1 cellular context compared by ENCODE assay signal in the genomic region with DNA sequence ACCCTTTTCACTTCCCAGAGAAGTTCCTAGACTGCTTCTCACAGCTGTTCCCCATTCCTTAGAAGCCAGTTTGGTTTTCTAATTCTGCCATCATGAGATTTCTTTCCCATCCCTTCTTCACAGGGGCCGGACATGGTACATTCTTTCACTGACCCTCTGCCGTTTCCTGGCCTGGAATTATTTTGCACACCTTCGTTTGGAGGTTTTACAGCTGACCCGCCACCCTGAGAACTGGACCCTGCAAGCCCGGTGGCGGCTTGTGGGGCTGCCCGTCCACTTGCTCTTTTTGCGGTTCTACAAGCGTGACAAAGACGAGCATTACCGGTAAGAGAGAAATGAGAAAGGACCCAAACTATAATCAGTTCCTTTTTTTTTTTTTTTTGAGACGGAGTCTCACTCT.
TF ChIP-seq lines count a peak whose summit lies in the region.

No MANE protein-coding gene starts in this region.

TF ChIP-seq in HCT116, 20 proteins besides CTCF, POLR2A, EP300 and RAD21:
- TF ChIP-seq SRF (IDR thresholded peaks at IDR 0.05; ENCODE audit: low read depth) (no peak), CBX3 (IDR thresholded peaks at IDR 0.05; ENCODE audit: low read depth) (no peak), POLR2AphosphoS5 (IDR thresholded peaks at IDR 0.05; ENCODE audit: low read depth, low read length) (0 out of 2 replicates have a peak, but pooled peaks have one; percentile 8), ZFX (IDR thresholded peaks at IDR 0.05) (no peak)
- TF ChIP-seq, protein P1, sequence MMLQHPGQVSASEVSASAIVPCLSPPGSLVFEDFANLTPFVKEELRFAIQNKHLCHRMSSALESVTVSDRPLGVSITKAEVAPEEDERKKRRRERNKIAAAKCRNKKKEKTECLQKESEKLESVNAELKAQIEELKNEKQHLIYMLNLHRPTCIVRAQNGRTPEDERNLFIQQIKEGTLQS (IDR thresholded peaks at IDR 0.05), result no peak
- TF ChIP-seq, protein P2, sequence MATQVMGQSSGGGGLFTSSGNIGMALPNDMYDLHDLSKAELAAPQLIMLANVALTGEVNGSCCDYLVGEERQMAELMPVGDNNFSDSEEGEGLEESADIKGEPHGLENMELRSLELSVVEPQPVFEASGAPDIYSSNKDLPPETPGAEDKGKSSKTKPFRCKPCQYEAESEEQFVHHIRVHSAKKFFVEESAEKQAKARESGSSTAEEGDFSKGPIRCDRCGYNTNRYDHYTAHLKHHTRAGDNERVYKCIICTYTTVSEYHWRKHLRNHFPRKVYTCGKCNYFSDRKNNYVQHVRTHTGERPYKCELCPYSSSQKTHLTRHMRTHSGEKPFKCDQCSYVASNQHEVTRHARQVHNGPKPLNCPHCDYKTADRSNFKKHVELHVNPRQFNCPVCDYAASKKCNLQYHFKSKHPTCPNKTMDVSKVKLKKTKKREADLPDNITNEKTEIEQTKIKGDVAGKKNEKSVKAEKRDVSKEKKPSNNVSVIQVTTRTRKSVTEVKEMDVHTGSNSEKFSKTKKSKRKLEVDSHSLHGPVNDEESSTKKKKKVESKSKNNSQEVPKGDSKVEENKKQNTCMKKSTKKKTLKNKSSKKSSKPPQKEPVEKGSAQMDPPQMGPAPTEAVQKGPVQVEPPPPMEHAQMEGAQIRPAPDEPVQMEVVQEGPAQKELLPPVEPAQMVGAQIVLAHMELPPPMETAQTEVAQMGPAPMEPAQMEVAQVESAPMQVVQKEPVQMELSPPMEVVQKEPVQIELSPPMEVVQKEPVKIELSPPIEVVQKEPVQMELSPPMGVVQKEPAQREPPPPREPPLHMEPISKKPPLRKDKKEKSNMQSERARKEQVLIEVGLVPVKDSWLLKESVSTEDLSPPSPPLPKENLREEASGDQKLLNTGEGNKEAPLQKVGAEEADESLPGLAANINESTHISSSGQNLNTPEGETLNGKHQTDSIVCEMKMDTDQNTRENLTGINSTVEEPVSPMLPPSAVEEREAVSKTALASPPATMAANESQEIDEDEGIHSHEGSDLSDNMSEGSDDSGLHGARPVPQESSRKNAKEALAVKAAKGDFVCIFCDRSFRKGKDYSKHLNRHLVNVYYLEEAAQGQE (IDR thresholded peaks at IDR 0.05; ENCODE audit: low read depth), result no peak
